Comparison of ENCODE assay signal across 23 cellular contexts in genomic region chr2:56170536-56170935, GRCh38. TPM values are rescaled to one million over a fixed set of nuclear protein-coding genes. Genes with fewer than 3 reads are reported as not detected.
DNase-seq lines count a peak whose midpoint lies in the region; ATAC-seq, FAIRE-seq and TF ChIP-seq lines count a peak whose summit lies in the region.
"Had no signal": no experiment of that assay in that cellular context is flagged by ENCODE, and none has a peak within 500 bp of the region (broad histone marks: within the 10 kb centered on the region; RNA-seq: fewer than 3 reads in every experiment).

No MANE protein-coding gene starts in this region.

- TF ChIP-seq CTCF in MCF 10A (IDR thresholded peaks at IDR 0.05; ENCODE audit: unreplicated experiment), result no peak
- no peak for TF ChIP-seq CTCF in breast epithelium (IDR thresholded peaks at IDR 0.05)
- TF ChIP-seq CTCF in astrocyte (IDR thresholded peaks at IDR 0.05; ENCODE audit: insufficient read depth, low read depth, low read length), result no peak
- no peak for TF ChIP-seq CTCF in psoas muscle (IDR thresholded peaks at IDR 0.05)

- no peak overlapping the region for H2AFZ ChIP-seq in astrocyte (ENCODE audit: low read depth, low read length)

- TF ChIP-seq POLR2A in breast epithelium (IDR thresholded peaks at IDR 0.05), result no peak

- POLR2A ChIA-PET in MCF 10A (lab: Yijun Ruan, JAX), result interaction anchor here (1.4 kb wide), 1 partner anchor 14 kb away, joined by 5 read pairs; no protein-coding TSS in a partner anchor

- H3K27ac ChIP-seq in breast epithelium, result no peak overlapping the region
- H3K27ac ChIP-seq in astrocyte (ENCODE audit: low read depth, low read length), result no peak overlapping the region
- H3K27ac ChIP-seq in psoas muscle, result peak overlapping the region; percentile 13
- H3K27ac ChIP-seq: KMS-11, SJCRH30 had no signal

- H3K9me3 ChIP-seq in breast epithelium, result no peaks in the 10 kb centered on the region
- no peaks in the 10 kb centered on the region for H3K9me3 ChIP-seq in astrocyte (ENCODE audit: insufficient read depth, low read depth, low read length)
- H3K9me3 ChIP-seq in psoas muscle, result no peaks in the 10 kb centered on the region
- H3K9me3 ChIP-seq: BE2C, SJCRH30 had no signal

- DNase-seq in MCF 10A (ENCODE audit: unreplicated experiment), result peak; percentile 72
- no peak for DNase-seq in breast epithelium (ENCODE audit: low spot score in 2 of 2)
- no peak for DNase-seq in astrocyte (ENCODE audit: low read depth)
- DNase-seq in psoas muscle, result no peak
- no peak for DNase-seq in hippocampal formation (lab: John Stamatoyannopoulos, UW)
- no peak for DNase-seq in cardiac septum (ENCODE audit: low spot score)
- DNase-seq in dedifferentiated amniotic fluid mesenchymal stem cell (ENCODE audit: extremely low spot score), result no peak
- DNase-seq: 8988T; BE2C; CD4-positive, alpha-beta T cell; DMS153; GF-D8; HFFc6; NCI-H1417 treated with DMSO at 0.1 percent for 48 hours; NCI-H187 treated with DMSO at 0.1 percent for 48 hours; NCI-H446 treated with DMSO at 0.1 percent for 48 hours; NCI-H69; SJCRH30 had no signal

- H3K4me2 ChIP-seq in astrocyte (ENCODE audit: low read length), result no peak overlapping the region
- H3K4me2 ChIP-seq: KMS-11 had no signal

- no peaks in the 10 kb centered on the region for H4K20me1 ChIP-seq in astrocyte (ENCODE audit: insufficient read depth, low read length)

- H3K36me3 ChIP-seq in breast epithelium, result no peaks in the 10 kb centered on the region
- no peaks in the 10 kb centered on the region for H3K36me3 ChIP-seq in astrocyte (ENCODE audit: insufficient read depth, low read length)
- H3K36me3 ChIP-seq in psoas muscle (ENCODE audit: insufficient read depth in 1 of 2, low read depth in 1 of 2), result no peaks in the 10 kb centered on the region
- H3K36me3 ChIP-seq: BE2C, SJCRH30 had no signal

- peak in 3 of 4 donors; percentile 24 to 69 (median 46) for ATAC-seq in psoas muscle
- no peak for ATAC-seq in GM18873 (IDR thresholded peaks at IDR 0.05; ENCODE audit: low FRiP score, unreplicated experiment)
- ATAC-seq: GM12878, Panc1 had no signal

- H3K4me1 Mint-ChIP-seq in MCF 10A (ENCODE audit: insufficient read depth, unreplicated experiment) (peaks cover 11% of the 10 kb centered on the region), astrocyte (ENCODE audit: low read depth, unreplicated experiment) (peaks cover 41% of the 10 kb centered on the region)

- no peak overlapping the region for H3K4me3 Mint-ChIP-seq in MCF 10A (ENCODE audit: unreplicated experiment)
- H3K4me3 Mint-ChIP-seq in astrocyte (ENCODE audit: unreplicated experiment), result no peak overlapping the region
- H3K4me3 Mint-ChIP-seq: CD4-positive, alpha-beta T cell; HFFc6 had no signal

- H3K4me3 ChIP-seq in breast epithelium (no peak overlapping the region), astrocyte (ENCODE audit: insufficient read depth, low read depth, low read length) (no peak overlapping the region), psoas muscle (no peak overlapping the region)
- H3K4me3 ChIP-seq: GM12878, SJCRH30 had no signal

- no TSS peak for BruUV-seq in MCF 10A (replicated peaks; lab: Mats Ljungman, UMichigan)

- H3K27ac Mint-ChIP-seq in MCF 10A (ENCODE audit: low read depth, unreplicated experiment), result no peak overlapping the region
- peak overlapping the region; percentile 21 for H3K27ac Mint-ChIP-seq in astrocyte (ENCODE audit: unreplicated experiment)
- H3K27ac Mint-ChIP-seq: CD4-positive, alpha-beta T cell; HFFc6 had no signal

- 26 to 52% (median 29%) methylated on average over 5 of the region's 5 CpGs for WGBS in psoas muscle, 3 donors

- no peaks in the 10 kb centered on the region for H3K79me2 ChIP-seq in astrocyte (ENCODE audit: insufficient read depth, low read length)

- H3K4me1 ChIP-seq in breast epithelium (no peaks in the 10 kb centered on the region), astrocyte (ENCODE audit: insufficient read depth, low read length) (no peaks in the 10 kb centered on the region), psoas muscle (no peaks in the 10 kb centered on the region)
- H3K4me1 ChIP-seq: BE2C, SJCRH30 had no signal

- intact Hi-C loops in MCF 10A (cut with micrococcal nuclease) (no loop called here), breast epithelium (cut with DNase I; ENCODE audit: low total_unique reads) (no loop called here), psoas muscle (cut with DNase I) (no loop called here), cardiac septum (cut with DNase I) (no loop called here)

- no peak for FAIRE-seq in astrocyte (lab: Jason Lieb, UNC)
- FAIRE-seq: GM12878, H54 had no signal

- H3K9me3 Mint-ChIP-seq in MCF 10A (ENCODE audit: unreplicated experiment) (no peaks in the 10 kb centered on the region), astrocyte (ENCODE audit: unreplicated experiment) (peaks cover 2% of the 10 kb centered on the region)
- H3K9me3 Mint-ChIP-seq: HFFc6 had no signal

- no peak overlapping the region for H3K9ac ChIP-seq in astrocyte (ENCODE audit: low read length)
- H3K9ac ChIP-seq: KMS-11 had no signal

- CTCF ChIA-PET in MCF 10A (lab: Yijun Ruan, JAX), result no interaction called here

- no peaks in the 10 kb centered on the region for H3K27me3 Mint-ChIP-seq in MCF 10A (ENCODE audit: insufficient read depth, unreplicated experiment)
- peaks cover 3% of the 10 kb centered on the region for H3K27me3 Mint-ChIP-seq in astrocyte (ENCODE audit: low read depth, unreplicated experiment)

- H3K27me3 ChIP-seq in breast epithelium (no peaks in the 10 kb centered on the region), astrocyte (ENCODE audit: insufficient read depth, low read length) (no peaks in the 10 kb centered on the region), psoas muscle (ENCODE audit: insufficient read depth in 3 of 3, low read length in 2 of 3) (peaks cover 0 to 2% (median 0%) of the 10 kb centered on the region in 3 donors)
- H3K27me3 ChIP-seq: BE2C, SJCRH30 had no signal

- H3K36me3 Mint-ChIP-seq in MCF 10A (ENCODE audit: insufficient read depth, unreplicated experiment), result no peaks in the 10 kb centered on the region
- H3K36me3 Mint-ChIP-seq in astrocyte (ENCODE audit: low read depth, unreplicated experiment), result no peaks in the 10 kb centered on the region

RNA-seq across cellular contexts. Expression of gene CCDC85A, which starts 13.3 kb away (rescaled TPM):
- total RNA-seq in MCF 10A (2022) (0.16 and 0.20 TPM in 2 replicates), breast epithelium (10 to 100 TPM in 1 of 3 donors, 1 to 10 TPM in 2; 3.1 to 11.5 (median 7.5) TPM), astrocyte (6.1 and 8.9 TPM in 2 replicates), psoas muscle (1 to 10 TPM; 1.8 to 5.6 (median 2.9) TPM), cardiac septum (2.7 TPM)
- polyA plus RNA-seq in psoas muscle, result 1 to 10 TPM; 1.8 to 1.9 (median 1.8) TPM
- total RNA-seq: CD4-positive, alpha-beta T cell; GM12878; SJCRH30 had no signal
